12 cellular contexts compared by ENCODE assay signal in genomic region chr17:62629556-62630364, GRCh38. TPM values are rescaled to one million over a fixed set of nuclear protein-coding genes. Genes with fewer than 3 reads are reported as not detected.
DNase-seq lines count a peak whose midpoint lies in the region; ATAC-seq and TF ChIP-seq lines count a peak whose summit lies in the region.
"Had no signal": no experiment of that assay in that cellular context is flagged by ENCODE, and none has a peak within 500 bp of the region (broad histone marks: within the 10 kb centered on the region; RNA-seq: fewer than 3 reads in every experiment).

No MANE protein-coding gene starts in this region.

- BruUV-seq in Calu3 (replicated peaks; lab: Mats Ljungman, UMichigan) = no TSS peak

- H3K36me3 Mint-ChIP-seq in nephron (ENCODE audit: low read depth) (peaks cover 11% of the 10 kb centered on the region), Calu3 (ENCODE audit: insufficient read depth, unreplicated experiment) (peaks cover 14% of the 10 kb centered on the region)

- H3K4me3 Mint-ChIP-seq in nephron (peak overlapping the region; percentile 95 to 98 (median 97)), Calu3 (ENCODE audit: low read depth, unreplicated experiment) (no peak overlapping the region)
- H3K4me3 Mint-ChIP-seq: B cell had no signal

- H3K27ac ChIP-seq in left ventricle myocardium inferior (replicated peaks) (peak overlapping the region; percentile 89), ectodermal cell (ENCODE audit: insufficient read depth, low read depth, low read length, poor library complexity, severe bottlenecking) (no peak overlapping the region)

- H3K4me1 ChIP-seq in left ventricle myocardium inferior (peaks cover 35% of the 10 kb centered on the region), ectodermal cell (ENCODE audit: control insufficient read depth, insufficient read depth, low read length) (peaks cover 41% of the 10 kb centered on the region)

- H3K4me3 ChIP-seq in left ventricle myocardium inferior = peak overlapping the region; percentile 68
- H3K4me3 ChIP-seq in ectodermal cell (ENCODE audit: insufficient read depth, low read depth, low read length) = peak overlapping the region; percentile 0

- H3K4me1 Mint-ChIP-seq in nephron (peaks cover 54% of the 10 kb centered on the region), Calu3 (ENCODE audit: low read depth, unreplicated experiment) (peaks cover 5% of the 10 kb centered on the region)

- no peaks in the 10 kb centered on the region for H3K9me3 Mint-ChIP-seq in nephron
- H3K9me3 Mint-ChIP-seq in Calu3 (ENCODE audit: low read depth, unreplicated experiment) = no peaks in the 10 kb centered on the region

- intact Hi-C loops in left ventricle myocardium inferior (cut with micrococcal nuclease) (no loop called here), Right ventricle myocardium inferior (cut with DNase I) (no loop called here), Calu3 (cut with micrococcal nuclease; ENCODE audit: unreplicated experiment) (no loop called here)

- no peaks in the 10 kb centered on the region for H3K9me3 ChIP-seq in left ventricle myocardium inferior (replicated peaks)
- no peaks in the 10 kb centered on the region for H3K9me3 ChIP-seq in ectodermal cell (ENCODE audit: control insufficient read depth, low read length)

- WGBS in ectodermal cell, 2 experiments = 75 to 76% methylated on average over 19 of the region's 19 CpGs

- ATAC-seq in Right ventricle myocardium inferior = no peak

- no peak for DNase-seq in left ventricle myocardium inferior
- DNase-seq in Right ventricle myocardium inferior (ENCODE audit: missing footprints) = no peak
- no peak for DNase-seq in Calu3
- DNase-seq in dermis blood vessel endothelial cell = no peak
- DNase-seq in NCI-H82 treated with DMSO at 0.1 percent for 48 hours (lab: John Stamatoyannopoulos, UW; ENCODE audit: unreplicated experiment) = no peak
- no peak for DNase-seq in NCI-H187 treated with DMSO at 0.1 percent for 48 hours (lab: John Stamatoyannopoulos, UW)
- DNase-seq: activated effector memory CD4-positive, alpha-beta T cell treated with Interleukin-2 at 50 U/mL for 16 hours; NCI-H1092; stimulated activated CD4-positive, alpha-beta T cell treated with anti-CD3 and anti-CD28 coated beads, Interleukin-2, amount 100 ng/mL, for 24 hours had no signal

- H3K27ac Mint-ChIP-seq in nephron (peak overlapping the region; percentile 99 to 100 (median 99)), Calu3 (ENCODE audit: unreplicated experiment) (no peak overlapping the region)
- H3K27ac Mint-ChIP-seq: B cell had no signal

- TF ChIP-seq CTCF in left ventricle myocardium inferior (IDR thresholded peaks at IDR 0.05; ENCODE audit: borderline replicate concordance) (no peak), nephron (IDR thresholded peaks at IDR 0.05; ENCODE audit: unreplicated experiment in 3 of 3) (no peak), Calu3 (IDR thresholded peaks at IDR 0.05; ENCODE audit: unreplicated experiment) (no peak)

- H3K36me3 ChIP-seq in left ventricle myocardium inferior = no peaks in the 10 kb centered on the region
- no peaks in the 10 kb centered on the region for H3K36me3 ChIP-seq in ectodermal cell (ENCODE audit: control insufficient read depth, insufficient read depth, low read length)

- H3K27me3 Mint-ChIP-seq in nephron (ENCODE audit: low read depth) (peaks cover 4% of the 10 kb centered on the region), Calu3 (ENCODE audit: unreplicated experiment) (peaks cover 17% of the 10 kb centered on the region)

- CTCF ChIA-PET in Calu3 (lab: Charles Lee) = interaction anchor here (0.6 kb wide), 1 partner anchor 62 kb away, joined by 8 read pairs; no protein-coding TSS in a partner anchor

- H3K27me3 ChIP-seq in left ventricle myocardium inferior (ENCODE audit: low read depth) (peaks cover 65% of the 10 kb centered on the region), ectodermal cell (ENCODE audit: control insufficient read depth, insufficient read depth, low read length, poor library complexity, severe bottlenecking) (peaks cover 14% of the 10 kb centered on the region)

RNA-seq across cellular contexts. Expression of gene MRC2, which starts 2.3 kb away (rescaled TPM):
- 22.8 TPM for total RNA-seq in left ventricle myocardium inferior
- total RNA-seq in Right ventricle myocardium inferior = 33.8 TPM
- 39.0 TPM for polyA plus RNA-seq in ectodermal cell (2013, experiment 1 of 4)
- polyA plus RNA-seq in ectodermal cell (2013, experiment 2 of 4) = 45.0 TPM
- polyA plus RNA-seq in ectodermal cell (2013, experiment 3 of 4) = 42.6 TPM
- 46.3 TPM for polyA plus RNA-seq in ectodermal cell (2013, experiment 4 of 4)
- 2.3 and 2.6 TPM in 2 replicates for total RNA-seq in Calu3 (2022)
- 10.8 and 10.9 TPM in 2 replicates for total RNA-seq in dermis blood vessel endothelial cell
